Comparison of ENCODE assay signal across 8 cellular contexts in genomic region chr6:30213999-30214982, GRCh38. TPM values are rescaled to one million over a fixed set of nuclear protein-coding genes. Genes with fewer than 3 reads are reported as not detected.
DNase-seq lines count a peak whose midpoint lies in the region; ATAC-seq and TF ChIP-seq lines count a peak whose summit lies in the region.

No MANE protein-coding gene starts in this region.

- peak; percentile 43 for ATAC-seq in GM21360 (IDR thresholded peaks at IDR 0.05; ENCODE audit: unreplicated experiment)
- ATAC-seq in RWPE2 (ENCODE audit: low read depth) = peak; percentile 73
- peak; percentile 52 for ATAC-seq in foreskin keratinocyte
- peak; percentile 80 for ATAC-seq in stimulated activated naive CD8-positive, alpha-beta T cell treated with anti-CD3 and anti-CD28 coated beads, Interleukin-15, amount 100 ng/mL, for 72 hours

- no peaks in the 10 kb centered on the region for H3K9me3 ChIP-seq in CD8-positive, alpha-beta memory T cell (ENCODE audit: low read length)
- H3K9me3 ChIP-seq in HUES64 (ENCODE audit: insufficient read depth, low read depth, low read length) (no peaks in the 10 kb centered on the region), RWPE2 (ENCODE audit: severe bottlenecking) (no peaks in the 10 kb centered on the region)

- H3K4me3 ChIP-seq in CD8-positive, alpha-beta memory T cell (ENCODE audit: low read length) = peak overlapping the region; percentile 78
- H3K4me3 ChIP-seq in HUES64 (ENCODE audit: low read length) (peak overlapping the region; percentile 80), RWPE2 (ENCODE audit: severe bottlenecking) (peak overlapping the region; percentile 60)

- peaks cover 32% of the 10 kb centered on the region for H3K4me1 ChIP-seq in CD8-positive, alpha-beta memory T cell (ENCODE audit: insufficient read depth, low read length)
- H3K4me1 ChIP-seq in HUES64 (ENCODE audit: insufficient read depth, low read length) (peaks cover 21% of the 10 kb centered on the region), RWPE2 (ENCODE audit: insufficient read depth, poor library complexity, severe bottlenecking) (peaks cover 9% of the 10 kb centered on the region), foreskin keratinocyte (peaks cover 13% of the 10 kb centered on the region)

- no peaks in the 10 kb centered on the region for H3K27me3 Mint-ChIP-seq in CD8-positive, alpha-beta memory T cell
- no peaks in the 10 kb centered on the region for H3K27me3 Mint-ChIP-seq in neural crest cell (ENCODE audit: low read depth)
- H3K27me3 Mint-ChIP-seq in stimulated activated naive CD8-positive, alpha-beta T cell treated with anti-CD3 and anti-CD28 coated beads, Interleukin-15, amount 100 ng/mL, for 72 hours = no peaks in the 10 kb centered on the region

- CTCF ChIA-PET in CD8-positive, alpha-beta memory T cell (lab: Charles Lee) = interaction anchor here (2.5 kb wide), 1 partner anchor 14 kb away, joined by 8 read pairs; no protein-coding TSS in a partner anchor

- peak overlapping the region; percentile 96 to 100 (median 100) for H3K27ac Mint-ChIP-seq in CD8-positive, alpha-beta memory T cell
- H3K27ac Mint-ChIP-seq in neural crest cell (ENCODE audit: unreplicated experiment) = peak overlapping the region; percentile 96
- peak overlapping the region; percentile 99 for H3K27ac Mint-ChIP-seq in stimulated activated naive CD8-positive, alpha-beta T cell treated with anti-CD3 and anti-CD28 coated beads, Interleukin-15, amount 100 ng/mL, for 72 hours

- TF ChIP-seq CTCF in RWPE2 (IDR thresholded peaks at IDR 0.05; ENCODE audit: poor library complexity, severe bottlenecking) (no peak), foreskin keratinocyte (conservative IDR thresholded peaks at IDR 0.05) (no peak), neural crest cell (conservative IDR thresholded peaks at IDR 0.05) (no peak)

- H3K4me1 Mint-ChIP-seq in CD8-positive, alpha-beta memory T cell = peaks cover 46 to 53% (median 51%) of the 10 kb centered on the region in 3 donors
- H3K4me1 Mint-ChIP-seq in neural crest cell = peaks cover 49% of the 10 kb centered on the region
- H3K4me1 Mint-ChIP-seq in stimulated activated naive CD8-positive, alpha-beta T cell treated with anti-CD3 and anti-CD28 coated beads, Interleukin-15, amount 100 ng/mL, for 72 hours = peaks cover 50% of the 10 kb centered on the region

- WGBS in HUES64 = 22% methylated on average over 53 of the region's 55 CpGs

- peak overlapping the region; percentile 97 for H3K27ac ChIP-seq in CD8-positive, alpha-beta memory T cell (ENCODE audit: low read depth, low read length)
- peak overlapping the region; percentile 78; the same call in 1 of the 2 replicates for H3K27ac ChIP-seq in HUES64 (ENCODE audit: low read depth, low read length)
- peak overlapping the region; percentile 81 for H3K27ac ChIP-seq in RWPE2 (ENCODE audit: poor library complexity, severe bottlenecking)
- H3K27ac ChIP-seq in foreskin keratinocyte = peak overlapping the region; percentile 73

- no peaks in the 10 kb centered on the region for H3K36me3 ChIP-seq in CD8-positive, alpha-beta memory T cell (ENCODE audit: insufficient read depth, low read length)
- H3K36me3 ChIP-seq in HUES64 (ENCODE audit: insufficient read depth, low read length) = no peaks in the 10 kb centered on the region
- H3K36me3 ChIP-seq in RWPE2 (ENCODE audit: low read depth) = peaks cover 7% of the 10 kb centered on the region; the same call in 1 of the 2 replicates

- peak overlapping the region; percentile 64 for H3K9ac ChIP-seq in HUES64 (ENCODE audit: low read depth, low read length)

- H3K36me3 Mint-ChIP-seq in CD8-positive, alpha-beta memory T cell = peaks cover 0 to 23% (median 8%) of the 10 kb centered on the region in 3 donors
- no peaks in the 10 kb centered on the region for H3K36me3 Mint-ChIP-seq in neural crest cell (ENCODE audit: low read depth)

- H3K9me3 Mint-ChIP-seq in CD8-positive, alpha-beta memory T cell = no peaks in the 10 kb centered on the region
- H3K9me3 Mint-ChIP-seq in neural crest cell = no peaks in the 10 kb centered on the region
- H3K9me3 Mint-ChIP-seq in stimulated activated naive CD8-positive, alpha-beta T cell treated with anti-CD3 and anti-CD28 coated beads, Interleukin-15, amount 100 ng/mL, for 72 hours = no peaks in the 10 kb centered on the region

- no peaks in the 10 kb centered on the region for H3K27me3 ChIP-seq in CD8-positive, alpha-beta memory T cell (ENCODE audit: insufficient read depth, low read length, poor library complexity, severe bottlenecking)
- H3K27me3 ChIP-seq in HUES64 (ENCODE audit: insufficient read depth, low read length) (no peaks in the 10 kb centered on the region), RWPE2 (ENCODE audit: insufficient read depth, poor library complexity, severe bottlenecking) (no peaks in the 10 kb centered on the region), foreskin keratinocyte (no peaks in the 10 kb centered on the region)

- peak overlapping the region; percentile 87 to 98 (median 94) for H3K4me3 Mint-ChIP-seq in CD8-positive, alpha-beta memory T cell
- H3K4me3 Mint-ChIP-seq in neural crest cell = peak overlapping the region; percentile 98
- H3K4me3 Mint-ChIP-seq in stimulated activated naive CD8-positive, alpha-beta T cell treated with anti-CD3 and anti-CD28 coated beads, Interleukin-15, amount 100 ng/mL, for 72 hours = peak overlapping the region; percentile 87 to 100

- DNase-seq in CD8-positive, alpha-beta memory T cell = peak; percentile 67 to 86 (median 75)
- DNase-seq in RWPE2 (ENCODE audit: low spot score) = no peak
- DNase-seq in activated gamma-delta T cell treated with anti-CD3 and anti-CD28 coated beads, Interleukin-2, amount 50 U/mL, for 16 hours (ENCODE audit: low read depth) = peak; percentile 47
- DNase-seq in foreskin keratinocyte = peak in 1 of 2 donors; percentile 48
- DNase-seq in neural crest cell (ENCODE audit: low read depth, low spot score) = peak; percentile 52
- peak; percentile 72 to 81 for DNase-seq in stimulated activated naive CD8-positive, alpha-beta T cell treated with anti-CD3 and anti-CD28 coated beads, Interleukin-15, amount 100 ng/mL, for 72 hours

- POLR2A ChIA-PET in CD8-positive, alpha-beta memory T cell (lab: Charles Lee) = interaction anchor here (0.6 to 2.6 kb wide), 5 partner anchors 14 to 154 kb away, joined by 3 to 24 read pairs (median 9); partner anchors contain the start of genes POLR1H, PPP1R11 and TRIM39

RNA-seq across cellular contexts. Expression of gene TRIM26, which starts 1.1 kb away (rescaled TPM):
- 100 to 1,000 TPM in 1 of 2 experiments, 10 to 100 TPM in 1; 94.6 to 102 TPM for total RNA-seq in CD8-positive, alpha-beta memory T cell
- 52.9 TPM for polyA plus RNA-seq in CD8-positive, alpha-beta memory T cell
- 20.3 TPM for polyA plus RNA-seq in HUES64 (2013, experiment 1 of 2)
- polyA plus RNA-seq in HUES64 (2013, experiment 2 of 2) = 22.2 TPM
- total RNA-seq in foreskin keratinocyte (34.2 and 38.1 TPM in 2 replicates), neural crest cell (36.2 and 36.5 TPM in 2 replicates)
- polyA plus RNA-seq in foreskin keratinocyte = 25.3 and 26.0 TPM in 2 replicates

RNA-seq across cellular contexts. Expression of gene TRIM15, which starts 50.9 kb away (rescaled TPM):
- not detected for total RNA-seq in CD8-positive, alpha-beta memory T cell
- polyA plus RNA-seq in CD8-positive, alpha-beta memory T cell = not detected
- polyA plus RNA-seq in HUES64 (2013, experiment 1 of 2) = not detected
- polyA plus RNA-seq in HUES64 (2013, experiment 2 of 2) = 0.13 TPM
- total RNA-seq in foreskin keratinocyte = not detected in 2 replicates
- polyA plus RNA-seq in foreskin keratinocyte = not detected in 2 replicates
- total RNA-seq in neural crest cell = not detected in 2 replicates

RNA-seq across cellular contexts. Expression of gene TRIM10, which starts 53.3 kb away (rescaled TPM):
- total RNA-seq in CD8-positive, alpha-beta memory T cell = not detected
- not detected for polyA plus RNA-seq in CD8-positive, alpha-beta memory T cell
- not detected for polyA plus RNA-seq in HUES64 (2013, experiment 1 of 2)
- not detected for polyA plus RNA-seq in HUES64 (2013, experiment 2 of 2)
- total RNA-seq in foreskin keratinocyte (not detected in 2 replicates), neural crest cell (not detected in 2 replicates)
- not detected in 2 replicates for polyA plus RNA-seq in foreskin keratinocyte
